8 cellular contexts compared by ENCODE assay signal in genomic region chr17:68497885-68498319, GRCh38. TPM values are rescaled to one million over a fixed set of nuclear protein-coding genes. Genes with fewer than 3 reads are reported as not detected.
DNase-seq lines count a peak whose midpoint lies in the region; ATAC-seq and TF ChIP-seq lines count a peak whose summit lies in the region.

No MANE protein-coding gene starts in this region.

- peak; percentile 92 for ATAC-seq in GM21423 (IDR thresholded peaks at IDR 0.05; ENCODE audit: unreplicated experiment)
- ATAC-seq in HG03565 (IDR thresholded peaks at IDR 0.05; ENCODE audit: unreplicated experiment) = peak; percentile 90

- H3K9me3 ChIP-seq in smooth muscle cell (replicated peaks; ENCODE audit: low read depth) = no peaks in the 10 kb centered on the region

- DNase-seq in GM12865 (ENCODE audit: low read depth) (peak; percentile 94), NCI-H2107 treated with DMSO at 0.1 percent for 48 hours (lab: John Stamatoyannopoulos, UW; ENCODE audit: unreplicated experiment) (no peak), NCI-H146 treated with DMSO at 0.1 percent for 48 hours (lab: John Stamatoyannopoulos, UW; ENCODE audit: unreplicated experiment) (no peak), smooth muscle cell (lab: John Stamatoyannopoulos, UW; ENCODE audit: unreplicated experiment) (no peak)
- no peak for DNase-seq in activated CD4-positive, CD25-positive, alpha-beta regulatory T cell (lab: John Stamatoyannopoulos, UW)

- H3K4me3 ChIP-seq in GM12865 (ENCODE audit: low read depth, low read length) = peak overlapping the region; percentile 26
- no peak overlapping the region for H3K4me3 ChIP-seq in smooth muscle cell

- no peaks in the 10 kb centered on the region for H3K9me3 Mint-ChIP-seq in dendritic cell treated with granulocyte-macrophage colony-stimulating factor and Interleukin-4, amounts not matched to agents 40 ng/mL and 50 ng/mL, for 4 days

- no peaks in the 10 kb centered on the region for H3K4me1 ChIP-seq in smooth muscle cell (ENCODE audit: low read depth)

- peak overlapping the region; percentile 94 for H3K27ac Mint-ChIP-seq in dendritic cell treated with granulocyte-macrophage colony-stimulating factor and Interleukin-4, amounts not matched to agents 40 ng/mL and 50 ng/mL, for 4 days

- no peaks in the 10 kb centered on the region for H3K79me2 ChIP-seq in smooth muscle cell (ENCODE audit: low read depth)

- peaks cover 75% of the 10 kb centered on the region for H3K4me1 Mint-ChIP-seq in dendritic cell treated with granulocyte-macrophage colony-stimulating factor and Interleukin-4, amounts not matched to agents 40 ng/mL and 50 ng/mL, for 4 days (ENCODE audit: low read depth)

- intact Hi-C loops in dendritic cell treated with granulocyte-macrophage colony-stimulating factor and Interleukin-4, amounts not matched to agents 40 ng/mL and 50 ng/mL, for 4 days (cut with micrococcal nuclease) = loop anchor here (2.0 kb wide), 1 partner anchor 15 kb away; the partner anchor contains the start of gene PRKAR1A

- H3K9ac ChIP-seq in smooth muscle cell (ENCODE audit: low read depth) = no peak overlapping the region

- no peaks in the 10 kb centered on the region for H4K20me1 ChIP-seq in smooth muscle cell (ENCODE audit: low read depth)

- no peaks in the 10 kb centered on the region for H3K27me3 Mint-ChIP-seq in dendritic cell treated with granulocyte-macrophage colony-stimulating factor and Interleukin-4, amounts not matched to agents 40 ng/mL and 50 ng/mL, for 4 days

- WGBS in smooth muscle cell (ENCODE audit: low lambda C conversion rate) = 73% methylated on average over 3 of the region's 3 CpGs

- H3K36me3 ChIP-seq in smooth muscle cell (ENCODE audit: low read depth) = no peaks in the 10 kb centered on the region

- H3F3A ChIP-seq in smooth muscle cell (ENCODE audit: low read depth) = no peaks in the 10 kb centered on the region

- H3K4me3 Mint-ChIP-seq in dendritic cell treated with granulocyte-macrophage colony-stimulating factor and Interleukin-4, amounts not matched to agents 40 ng/mL and 50 ng/mL, for 4 days = peak overlapping the region; percentile 69

- no peak overlapping the region for H2AFZ ChIP-seq in smooth muscle cell (ENCODE audit: low read depth)

- no peaks in the 10 kb centered on the region for H3K27me3 ChIP-seq in smooth muscle cell (ENCODE audit: low read depth)

- no peak overlapping the region for H3K4me2 ChIP-seq in smooth muscle cell

- H3K27ac ChIP-seq in smooth muscle cell (ENCODE audit: low read depth) = no peak overlapping the region

- no peaks in the 10 kb centered on the region for H3K36me3 Mint-ChIP-seq in dendritic cell treated with granulocyte-macrophage colony-stimulating factor and Interleukin-4, amounts not matched to agents 40 ng/mL and 50 ng/mL, for 4 days (ENCODE audit: low read depth)

- TF ChIP-seq CTCF in GM12865 (IDR thresholded peaks at IDR 0.05; ENCODE audit: insufficient read depth, low read depth, low read length, missing control alignments) (no peak), smooth muscle cell (IDR thresholded peaks at IDR 0.05; ENCODE audit: borderline replicate concordance, insufficient read depth, poor library complexity, severe bottlenecking) (no peak)

RNA-seq across cellular contexts. Expression of gene PRKAR1A, which starts 14.3 kb away (rescaled TPM):
- 340 and 393 TPM in 2 replicates for total RNA-seq in smooth muscle cell
- 274 and 302 TPM in 2 replicates for polyA plus RNA-seq in smooth muscle cell

RNA-seq across cellular contexts. Expression of gene WIPI1, which starts 40.6 kb away (rescaled TPM):
- total RNA-seq in smooth muscle cell = 177 and 196 TPM in 2 replicates
- 169 and 188 TPM in 2 replicates for polyA plus RNA-seq in smooth muscle cell
